In genomic region chr9:129550199-129550839, GRCh38 we compare ENCODE assay signal across 1 cellular context.
TF ChIP-seq lines count a peak whose summit lies in the region.

No MANE protein-coding gene starts in this region.

TF ChIP-seq in A549, 52 proteins besides CTCF, POLR2A, EP300 and RAD21 (continued from another document):
- TF ChIP-seq PBX3 (IDR thresholded peaks at IDR 0.05), result no peak
